ENCODE assay signal across 12 cellular contexts in the genomic region with DNA sequence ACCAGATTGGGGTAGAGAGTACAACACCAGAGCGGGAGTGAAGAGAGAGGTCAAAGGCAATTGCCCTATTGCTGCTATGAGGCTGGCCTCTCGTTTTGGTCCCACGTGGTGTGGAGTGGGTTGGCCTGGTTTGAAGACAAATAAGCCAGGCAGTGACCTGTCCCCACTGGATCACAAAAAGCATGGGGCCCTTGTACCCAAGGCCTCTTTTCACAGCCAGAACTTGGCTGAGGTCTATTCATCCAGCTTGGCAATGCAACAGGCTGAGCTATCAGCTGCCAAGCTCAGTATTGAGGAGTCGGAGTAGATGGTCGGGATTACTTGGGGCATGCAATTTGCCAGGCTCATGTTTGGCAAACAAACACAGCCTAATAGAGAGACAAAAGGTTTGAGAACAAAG.
"Had no signal": no experiment of that assay in that cellular context is flagged by ENCODE, and none has a peak within 500 bp of the region (broad histone marks: within the 10 kb centered on the region; RNA-seq: fewer than 3 reads in every experiment).

No MANE protein-coding gene starts in this region.

- H3K36me3 Mint-ChIP-seq: mesothelial cell of epicardium, naive B cell had no signal

- H3K27ac Mint-ChIP-seq: activated T-helper 17 cell treated with anti-CD3 and anti-CD28 coated beads, Interleukin-2, amount 50 U/mL, for 72 hours; endodermal cell; mesothelial cell of epicardium; naive B cell; stimulated activated naive CD8-positive, alpha-beta T cell treated with anti-CD3 and anti-CD28 coated beads, Interleukin-15, amount 100 ng/mL, for 72 hours had no signal

- H3K9me3 Mint-ChIP-seq: mesothelial cell of epicardium had no signal

- DNase-seq: activated CD4-positive, alpha-beta T cell treated with anti-CD3 and anti-CD28 coated beads, Interleukin-2, amount 50 U/mL, for 48 hours; activated naive CD4-positive, alpha-beta T cell treated with Interleukin-2 at 50 U/mL for 16 hours; endodermal cell; lower lobe of right lung; naive B cell; sigmoid colon; spleen; stimulated activated naive CD8-positive, alpha-beta T cell treated with anti-CD3 and anti-CD28 coated beads, Interleukin-15, amount 100 ng/mL, for 72 hours; T-helper 1 cell had no signal

- H3K4me3 Mint-ChIP-seq: activated T-helper 17 cell treated with anti-CD3 and anti-CD28 coated beads, Interleukin-2, amount 50 U/mL, for 72 hours; endodermal cell; mesothelial cell of epicardium; naive B cell; stimulated activated naive CD8-positive, alpha-beta T cell treated with anti-CD3 and anti-CD28 coated beads, Interleukin-15, amount 100 ng/mL, for 72 hours had no signal

- ATAC-seq: activated T-helper 17 cell treated with anti-CD3 and anti-CD28 coated beads, Interleukin-2, amount 50 U/mL, for 72 hours; lower lobe of right lung; SK-N-SH treated with all-trans-retinoic acid at 6 μM for 48 hours; stimulated activated naive CD8-positive, alpha-beta T cell treated with anti-CD3 and anti-CD28 coated beads, Interleukin-15, amount 100 ng/mL, for 72 hours had no signal

- H3K4me1 Mint-ChIP-seq: activated T-helper 17 cell treated with anti-CD3 and anti-CD28 coated beads, Interleukin-2, amount 50 U/mL, for 72 hours; endodermal cell; mesothelial cell of epicardium; naive B cell; stimulated activated naive CD8-positive, alpha-beta T cell treated with anti-CD3 and anti-CD28 coated beads, Interleukin-15, amount 100 ng/mL, for 72 hours had no signal
